ENCODE assay signal across 25 cellular contexts in genomic region chr14:104151028-104151385, GRCh38. TPM values are rescaled to one million over a fixed set of nuclear protein-coding genes. Genes with fewer than 3 reads are reported as not detected.
"Had no signal": no experiment of that assay in that cellular context is flagged by ENCODE, and none has a peak within 500 bp of the region (broad histone marks: within the 10 kb centered on the region; RNA-seq: fewer than 3 reads in every experiment).

No MANE protein-coding gene starts in this region.

- H3K9me3 Mint-ChIP-seq: activated B cell treated with CpG ODN at 0.5 μM for 24 hours; activated CD4-positive, alpha-beta memory T cell treated with anti-CD3 and anti-CD28 coated beads, Interleukin-2, amount 10 ng/mL, durations not matched to agents 7 days and 5 days; activated naive CD4-positive, alpha-beta T cell treated with anti-CD3 and anti-CD28 coated beads for 36 hours; activated T-helper 17 cell treated with anti-CD3 and anti-CD28 coated beads, Interleukin-2, amount 50 U/mL, for 72 hours had no signal

- H3K27ac Mint-ChIP-seq: activated B cell treated with CpG ODN at 0.5 μM for 24 hours; activated CD4-positive, alpha-beta memory T cell treated with anti-CD3 and anti-CD28 coated beads, Interleukin-2, amount 10 ng/mL, durations not matched to agents 7 days and 5 days; activated naive CD4-positive, alpha-beta T cell treated with anti-CD3 and anti-CD28 coated beads for 36 hours; activated naive CD8-positive, alpha-beta T cell; activated T-helper 17 cell treated with anti-CD3 and anti-CD28 coated beads, Interleukin-2, amount 50 U/mL, for 72 hours; T-helper 17 cell had no signal

- H3K27ac ChIP-seq: brain microvascular endothelial cell had no signal

- ATAC-seq: activated T-helper 17 cell treated with anti-CD3 and anti-CD28 coated beads, Interleukin-2, amount 50 U/mL, for 72 hours; PC-3; T-helper 17 cell had no signal

- DNase-seq: activated B cell treated with CpG ODN at 0.5 μM for 24 hours; activated CD4-positive, alpha-beta memory T cell treated with anti-CD3 and anti-CD28 coated beads, Interleukin-2, amount 10 ng/mL, durations not matched to agents 7 days and 5 days; activated CD4-positive, alpha-beta T cell treated with anti-CD3 and anti-CD28 coated beads, Interleukin-2, amount 50 U/mL, for 1 hour; activated gamma-delta T cell; activated naive CD4-positive, alpha-beta T cell treated with anti-CD3 and anti-CD28 coated beads for 36 hours; activated T-cell treated with anti-CD3 and anti-CD28 coated beads for 4 hours; activated T-cell treated with anti-CD3 and anti-CD28 coated beads, Interleukin-2, amount 50 U/mL, for 48 hours; amygdala; brain microvascular endothelial cell; NCI-H1048; NCI-H146; NCI-H187 treated with DMSO at 0.1 percent for 48 hours; NCI-H2081 treated with DMSO at 0.1 percent for 48 hours; NCI-H446; NCI-H524; PC-3; SHP77; T-helper 17 cell; T-helper 9 cell had no signal

- FAIRE-seq: astrocyte, RCC 7860 had no signal

- H3K27me3 Mint-ChIP-seq: activated CD4-positive, alpha-beta memory T cell treated with anti-CD3 and anti-CD28 coated beads, Interleukin-2, amount 10 ng/mL, durations not matched to agents 7 days and 5 days; activated naive CD8-positive, alpha-beta T cell had no signal

- H3K4me1 Mint-ChIP-seq: activated B cell treated with CpG ODN at 0.5 μM for 24 hours; activated T-helper 17 cell treated with anti-CD3 and anti-CD28 coated beads, Interleukin-2, amount 50 U/mL, for 72 hours had no signal

- H3K27me3 ChIP-seq: brain microvascular endothelial cell had no signal

- H3K36me3 ChIP-seq: brain microvascular endothelial cell had no signal

- H3K4me3 Mint-ChIP-seq: activated B cell treated with CpG ODN at 0.5 μM for 24 hours; activated CD4-positive, alpha-beta memory T cell treated with anti-CD3 and anti-CD28 coated beads, Interleukin-2, amount 10 ng/mL, durations not matched to agents 7 days and 5 days; activated naive CD4-positive, alpha-beta T cell treated with anti-CD3 and anti-CD28 coated beads for 36 hours; activated naive CD8-positive, alpha-beta T cell; activated T-helper 17 cell treated with anti-CD3 and anti-CD28 coated beads, Interleukin-2, amount 50 U/mL, for 72 hours; T-helper 17 cell had no signal

- H3K36me3 Mint-ChIP-seq: activated naive CD8-positive, alpha-beta T cell had no signal

RNA-seq across cellular contexts. Expression of gene KIF26A, which starts 12.6 kb away (rescaled TPM):
- total RNA-seq: activated B cell treated with CpG ODN at 0.5 μM for 24 hours, LHCN-M2, M059J had no signal
